ENCODE assay signal across 11 cellular contexts in genomic region chr7:90717286-90718060, GRCh38.
DNase-seq lines count a peak whose midpoint lies in the region; ATAC-seq and TF ChIP-seq lines count a peak whose summit lies in the region.
"Had no signal": no experiment of that assay in that cellular context is flagged by ENCODE, and none has a peak within 500 bp of the region (broad histone marks: within the 10 kb centered on the region; RNA-seq: fewer than 3 reads in every experiment).

No MANE protein-coding gene starts in this region.

- H4K20me1 ChIP-seq in IMR-90 (ENCODE audit: insufficient read depth, low read length): no peaks in the 10 kb centered on the region

- no peak overlapping the region for H4K8ac ChIP-seq in IMR-90 (ENCODE audit: low read depth in 2 of 2, low read length in 2 of 2)

- H3K9me1 ChIP-seq in IMR-90 (ENCODE audit: insufficient read depth, low read length): peaks cover 5% of the 10 kb centered on the region; the same call in 1 of the 2 replicates

- H2BK20ac ChIP-seq in IMR-90 (ENCODE audit: low read depth, low read length): no peak overlapping the region

- POLR2A ChIA-PET in IMR-90 (lab: Charles Lee; ENCODE audit: unreplicated experiment): no interaction called here

- H3K36me3 Mint-ChIP-seq in endothelial cell (ENCODE audit: low read depth, unreplicated experiment): no peaks in the 10 kb centered on the region

- no peak for TF ChIP-seq RAD21 in IMR-90 (IDR thresholded peaks at IDR 0.05; ENCODE audit: low read length)

- peak overlapping the region; percentile 44; the same call in 1 of the 2 replicates for H3K14ac ChIP-seq in IMR-90 (replicated peaks; ENCODE audit: low read depth, low read length)

- peaks cover 22% of the 10 kb centered on the region for H3K4me1 Mint-ChIP-seq in endothelial cell (ENCODE audit: unreplicated experiment)

- ATAC-seq in IMR-90 (ENCODE audit: low read depth) (peak; percentile 88), GM21526 (IDR thresholded peaks at IDR 0.05; ENCODE audit: low FRiP score, unreplicated experiment) (no peak)

- dilution Hi-C loops in IMR-90 (cut with HindIII; ENCODE audit: low sequenced_read_pairs, unreplicated experiment): no loop called here

- in situ Hi-C loops in IMR-90 (cut with MboI; ENCODE audit: low sequenced_read_pairs): no loop called here

- H3K4me3 ChIP-seq in IMR-90 (ENCODE audit: insufficient read depth, low read depth, low read length): no peak overlapping the region
- H3K4me3 ChIP-seq in adipocyte (ENCODE audit: low read length): peak overlapping the region; percentile 22
- H3K4me3 ChIP-seq in thyroid gland (replicated peaks in 1 of 3): no peak overlapping the region
- H3K4me3 ChIP-seq in testis: no peak overlapping the region
- H3K4me3 ChIP-seq: right atrium auricular region, suprapubic skin had no signal

- H3K4ac ChIP-seq in IMR-90 (ENCODE audit: low read depth, low read length): peak overlapping the region; percentile 20; the same call in 1 of the 2 replicates

- intact Hi-C loops in IMR-90 (cut with micrococcal nuclease) (no loop called here), thyroid gland (cut with DNase I) (no loop called here), testis (cut with DNase I; ENCODE audit: low total_unique reads) (no loop called here)

- H2BK15ac ChIP-seq in IMR-90 (ENCODE audit: low read depth, low read length): no peak overlapping the region

- no peak overlapping the region for H4K5ac ChIP-seq in IMR-90 (ENCODE audit: low read depth, low read length)

- H3K4me3 Mint-ChIP-seq in endothelial cell (ENCODE audit: unreplicated experiment): no peak overlapping the region

- H3K27ac ChIP-seq in IMR-90 (ENCODE audit: insufficient read depth, low read length) (no peak overlapping the region), thyroid gland (peak overlapping the region; percentile 32 to 62 (median 50)), testis (no peak overlapping the region)
- H3K27ac ChIP-seq: right atrium auricular region, RWPE1, suprapubic skin had no signal

- no peak for TF ChIP-seq POLR2A in IMR-90 (IDR thresholded peaks at IDR 0.05; ENCODE audit: low read depth, low read length)
- TF ChIP-seq POLR2A in thyroid gland (IDR thresholded peaks at IDR 0.05): no peak
- no peak for TF ChIP-seq POLR2A in testis (IDR thresholded peaks at IDR 0.05)

- no peak overlapping the region for H2AFZ ChIP-seq in IMR-90 (replicated peaks; ENCODE audit: low read length, poor library complexity)

- H2AK5ac ChIP-seq in IMR-90 (ENCODE audit: low read depth, low read length): no peak overlapping the region

- H3K9me3 ChIP-seq in IMR-90 (ENCODE audit: control insufficient read depth, insufficient read depth, low read length) (no peaks in the 10 kb centered on the region), adipocyte (ENCODE audit: control insufficient read depth, low read length) (no peaks in the 10 kb centered on the region), thyroid gland (no peaks in the 10 kb centered on the region), testis (no peaks in the 10 kb centered on the region)
- H3K9me3 ChIP-seq: right atrium auricular region, suprapubic skin had no signal

- H3K9ac ChIP-seq in IMR-90 (ENCODE audit: low read depth, low read length) (no peak overlapping the region), adipocyte (ENCODE audit: low read length) (no peak overlapping the region)

- no peak overlapping the region for H3K27ac Mint-ChIP-seq in endothelial cell (ENCODE audit: unreplicated experiment)

- H3K27me3 Mint-ChIP-seq in endothelial cell (ENCODE audit: unreplicated experiment): peaks cover 3% of the 10 kb centered on the region

- 57% methylated on average over 1 of the region's 5 CpGs; no CpG with 5 or more reads in 1 of the 2 experiments for WGBS in IMR-90 (ENCODE audit: extremely low coverage in 2 of 2, insufficient read length in 1 of 2), 2 experiments
- WGBS in thyroid gland, 2 donors: 33 to 45% methylated on average over 5 of the region's 5 CpGs
- WGBS in testis, 2 donors: 74 to 76% methylated on average over 5 of the region's 5 CpGs

- no TSS peak for BruUV-seq in IMR-90 (replicated peaks; lab: Mats Ljungman, UMichigan)

- CTCF ChIA-PET in IMR-90 (lab: Yijun Ruan, JAX): no interaction called here

- no peaks in the 10 kb centered on the region for H3K9me3 Mint-ChIP-seq in endothelial cell (ENCODE audit: unreplicated experiment)

- no peak overlapping the region for H4K91ac ChIP-seq in IMR-90 (ENCODE audit: insufficient read depth, low read depth, low read length)

- H3K27me3 ChIP-seq in IMR-90 (ENCODE audit: control insufficient read depth, insufficient read depth, low read length) (no peaks in the 10 kb centered on the region), adipocyte (replicated peaks; ENCODE audit: control insufficient read depth, insufficient read depth, low read length) (no peaks in the 10 kb centered on the region), thyroid gland (no peaks in the 10 kb centered on the region), testis (no peaks in the 10 kb centered on the region)
- H3K27me3 ChIP-seq: right atrium auricular region, suprapubic skin had no signal

- peak overlapping the region; percentile 79; the same call in 1 of the 2 replicates for H3K18ac ChIP-seq in IMR-90 (ENCODE audit: low read depth, low read length)

- peaks cover 18 to 36% of the 10 kb centered on the region in 2 experiments for H3K79me1 ChIP-seq in IMR-90 (ENCODE audit: low read depth in 1 of 2, low read length in 2 of 2)

- no peak overlapping the region for H2AK9ac ChIP-seq in IMR-90 (replicated peaks; ENCODE audit: low read depth, low read length, poor library complexity)

- H3K4me2 ChIP-seq in IMR-90 (ENCODE audit: low read depth, low read length): peak overlapping the region; percentile 6; the same call in 1 of the 2 replicates

- no peak overlapping the region for H2BK120ac ChIP-seq in IMR-90 (ENCODE audit: low read depth, low read length)

- H3K23ac ChIP-seq in IMR-90 (ENCODE audit: low read depth, low read length): no peak overlapping the region

- H3K36me3 ChIP-seq in IMR-90 (ENCODE audit: control insufficient read depth, insufficient read depth, low read length) (no peaks in the 10 kb centered on the region), adipocyte (ENCODE audit: control insufficient read depth, insufficient read depth, low read length, severe bottlenecking) (no peaks in the 10 kb centered on the region), thyroid gland (no peaks in the 10 kb centered on the region), testis (ENCODE audit: low read depth, missing control alignments) (no peaks in the 10 kb centered on the region)
- H3K36me3 ChIP-seq: right atrium auricular region, suprapubic skin had no signal

- H3K56ac ChIP-seq in IMR-90 (ENCODE audit: extremely low read depth, insufficient read depth, low read length): no peak overlapping the region

- DNase-seq in IMR-90 (peak; percentile 64), adipocyte (ENCODE audit: low read depth) (peak; percentile 78), kidney tubule cell (ENCODE audit: low spot score) (peak; percentile 69), thyroid gland (no peak), endothelial cell (ENCODE audit: low spot score) (no peak), testis (no peak)
- DNase-seq: T1000 had no signal

- H2BK5ac ChIP-seq in IMR-90 (ENCODE audit: low read depth, low read length, poor library complexity, severe bottlenecking): no peak overlapping the region

- H3K4me1 ChIP-seq in IMR-90 (ENCODE audit: control insufficient read depth, insufficient read depth, low read length): peaks cover 8% of the 10 kb centered on the region
- peaks cover 34% of the 10 kb centered on the region for H3K4me1 ChIP-seq in adipocyte (ENCODE audit: control insufficient read depth, insufficient read depth, low read length)
- peaks cover 38 to 39% of the 10 kb centered on the region in 2 donors for H3K4me1 ChIP-seq in thyroid gland
- peaks cover 4% of the 10 kb centered on the region for H3K4me1 ChIP-seq in testis

- TF ChIP-seq CTCF in IMR-90 (conservative IDR thresholded peaks at IDR 0.05; ENCODE audit: low read depth, low read length) (no peak), thyroid gland (IDR thresholded peaks at IDR 0.05) (no peak), endothelial cell (IDR thresholded peaks at IDR 0.05; ENCODE audit: unreplicated experiment) (no peak), testis (IDR thresholded peaks at IDR 0.05) (no peak)

TF ChIP-seq in IMR-90, 13 proteins besides CTCF, POLR2A, EP300 and RAD21:
- TF ChIP-seq RCOR1 (IDR thresholded peaks at IDR 0.05; ENCODE audit: insufficient replicate concordance, low read length): no peak
- no peak for TF ChIP-seq NFE2L2 (IDR thresholded peaks at IDR 0.05; ENCODE audit: low read depth, low read length)

Comparison
In these comparisons a context has a peak if more than half of its experiments do, and no peak if none do; other contexts are left out.
1. DNase-seq: peak in IMR-90 (single experiment), adipocyte (single experiment) and kidney tubule cell (single experiment); none in thyroid gland (0 of 2), endothelial cell (single experiment) and testis (single experiment).
2. H3K27ac ChIP-seq: peak in thyroid gland (3 of 3); none in IMR-90 (single experiment) and testis (0 of 2).